Comparison of ENCODE assay signal across 1 cellular context in genomic region chr17:83134456-83134855, GRCh38. TPM values are rescaled to one million over a fixed set of nuclear protein-coding genes. Genes with fewer than 3 reads are reported as not detected.
"Had no signal": no experiment of that assay in that cellular context is flagged by ENCODE, and none has a peak within 500 bp of the region (broad histone marks: within the 10 kb centered on the region; RNA-seq: fewer than 3 reads in every experiment).

No MANE protein-coding gene starts in this region.

RNA-seq across cellular contexts. Expression of gene METRNL, which starts 55.0 kb away (rescaled TPM):
- polyA plus RNA-seq: naive thymus-derived CD4-positive, alpha-beta T cell had no signal
